Comparison of ENCODE assay signal across 8 cellular contexts in genomic region chr6:98833101-98834059, GRCh38. TPM values are rescaled to one million over a fixed set of nuclear protein-coding genes. Genes with fewer than 3 reads are reported as not detected.
DNase-seq lines count a peak whose midpoint lies in the region; ATAC-seq lines count a peak whose summit lies in the region.

No MANE protein-coding gene starts in this region.

- H3K27me3 ChIP-seq in BLaER1 (peaks cover 100% of the 10 kb centered on the region), iPS-15b (ENCODE audit: control insufficient read depth, insufficient read depth, low read length) (peaks cover 93% of the 10 kb centered on the region)

- H3K4me1 ChIP-seq in BLaER1, result peaks cover 17% of the 10 kb centered on the region
- H3K4me1 ChIP-seq in iPS-15b (ENCODE audit: control insufficient read depth, insufficient read depth, low read length), result peaks cover 19% of the 10 kb centered on the region

- H4K20me1 ChIP-seq in BLaER1, result peaks cover 89% of the 10 kb centered on the region

- H3K9ac ChIP-seq in BLaER1, result no peak overlapping the region
- no peak overlapping the region for H3K9ac ChIP-seq in iPS-15b (ENCODE audit: low read depth, low read length)

- peak overlapping the region; percentile 64 for H3K4me3 ChIP-seq in BLaER1
- peak overlapping the region; percentile 69 for H3K4me3 ChIP-seq in iPS-15b (ENCODE audit: low read depth, low read length)

- H3K9me3 ChIP-seq in BLaER1 (peaks cover 9% of the 10 kb centered on the region; the same call in 1 of the 2 replicates), iPS-15b (ENCODE audit: control insufficient read depth, insufficient read depth, low read length) (no peaks in the 10 kb centered on the region)

- H3K4me2 ChIP-seq in BLaER1, result peak overlapping the region; percentile 90

- ATAC-seq in GM19463 (IDR thresholded peaks at IDR 0.05; ENCODE audit: unreplicated experiment), result peak; percentile 28

- H3K36me3 ChIP-seq in BLaER1 (no peaks in the 10 kb centered on the region), iPS-15b (ENCODE audit: control insufficient read depth, insufficient read depth, low read length) (no peaks in the 10 kb centered on the region)

- no peak overlapping the region for H3K27ac ChIP-seq in BLaER1
- H3K27ac ChIP-seq in angular gyrus (ENCODE audit: low read depth, low read length), result peak overlapping the region; percentile 84

- DNase-seq in NCI-H2227 treated with DMSO at 0.1 percent for 48 hours (lab: John Stamatoyannopoulos, UW), result peak; percentile 32
- DNase-seq in renal cortical epithelial cell (ENCODE audit: low read depth), result peak; percentile 16
- no peak for DNase-seq in NCI-H128 (lab: John Stamatoyannopoulos, UW; ENCODE audit: unreplicated experiment)
- DNase-seq in central memory CD4-positive, alpha-beta T cell, result no peak

RNA-seq across cellular contexts. Expression of gene POU3F2, which starts 1.0 kb away (rescaled TPM):
- not detected in 2 replicates for total RNA-seq in renal cortical epithelial cell

Comparison
In these comparisons a context has a peak if more than half of its experiments do, and no peak if none do; other contexts are left out.
1. DNase-seq: peak in NCI-H2227 treated with DMSO at 0.1 percent for 48 hours (single experiment) and renal cortical epithelial cell (single experiment); none in NCI-H128 (single experiment) and central memory CD4-positive, alpha-beta T cell (single experiment).